In genomic region chr10:104323085-104323484, GRCh38 we compare ENCODE assay signal across 13 cellular contexts. TPM values are rescaled to one million over a fixed set of nuclear protein-coding genes. Genes with fewer than 3 reads are reported as not detected.
A peak's percentile ranks its signal among the peaks of the same experiment; 100 is the strongest.
DNase-seq lines count a peak whose midpoint lies in the region; ATAC-seq and TF ChIP-seq lines count a peak whose summit lies in the region.
"Had no signal": no experiment of that assay in that cellular context is flagged by ENCODE, and none has a peak within 500 bp of the region (broad histone marks: within the 10 kb centered on the region; RNA-seq: fewer than 3 reads in every experiment).

No MANE protein-coding gene starts in this region.

- H3K36me3 ChIP-seq in left lung (no peaks in the 10 kb centered on the region), thyroid gland (no peaks in the 10 kb centered on the region)

- peak overlapping the region; percentile 65 for H3K4me3 Mint-ChIP-seq in activated naive CD4-positive, alpha-beta T cell treated with anti-CD3 and anti-CD28 coated beads, Interleukin-2, amount 10 ng/mL, durations not matched to agents 7 days and 5 days
- peak overlapping the region; percentile 58 for H3K4me3 Mint-ChIP-seq in activated naive CD8-positive, alpha-beta T cell treated with anti-CD3 and anti-CD28 coated beads for 36 hours

- ATAC-seq in left lung, result no peak
- ATAC-seq in HG02852 (IDR thresholded peaks at IDR 0.05; ENCODE audit: unreplicated experiment), result no peak

- H3K4me1 Mint-ChIP-seq in activated naive CD4-positive, alpha-beta T cell treated with anti-CD3 and anti-CD28 coated beads, Interleukin-2, amount 10 ng/mL, durations not matched to agents 7 days and 5 days, result peaks cover 95% of the 10 kb centered on the region
- peaks cover 85% of the 10 kb centered on the region for H3K4me1 Mint-ChIP-seq in activated naive CD8-positive, alpha-beta T cell treated with anti-CD3 and anti-CD28 coated beads for 36 hours

- 89 to 97% methylated on average over 1 of the region's 1 CpG for WGBS in thyroid gland, 2 donors

- no peaks in the 10 kb centered on the region for H3K9me3 Mint-ChIP-seq in activated naive CD4-positive, alpha-beta T cell treated with anti-CD3 and anti-CD28 coated beads, Interleukin-2, amount 10 ng/mL, durations not matched to agents 7 days and 5 days
- no peaks in the 10 kb centered on the region for H3K9me3 Mint-ChIP-seq in activated naive CD8-positive, alpha-beta T cell treated with anti-CD3 and anti-CD28 coated beads for 36 hours

- no peak for DNase-seq in activated naive CD4-positive, alpha-beta T cell treated with anti-CD3 and anti-CD28 coated beads, Interleukin-2, amount 10 ng/mL, durations not matched to agents 7 days and 5 days
- no peak for DNase-seq in activated naive CD4-positive, alpha-beta T cell (lab: John Stamatoyannopoulos, UW)
- DNase-seq in activated naive CD8-positive, alpha-beta T cell treated with anti-CD3 and anti-CD28 coated beads for 36 hours, result no peak
- DNase-seq in left lung, result no peak
- DNase-seq in thyroid gland, result no peak
- no peak for DNase-seq in UCSD-AML1 (lab: John Stamatoyannopoulos, UW; ENCODE audit: unreplicated experiment)
- DNase-seq in A172 (ENCODE audit: low spot score), result no peak
- DNase-seq: GM23248; NCI-H510A; stimulated activated CD4-positive, alpha-beta T cell treated with anti-CD3 and anti-CD28 coated beads, Interleukin-2, amount 100 ng/mL, for 48 hours; testis had no signal

- no peak for TF ChIP-seq CTCF in left lung (IDR thresholded peaks at IDR 0.05)
- no peak for TF ChIP-seq CTCF in thyroid gland (IDR thresholded peaks at IDR 0.05)

- H3K4me1 ChIP-seq in left lung (peaks cover 79 to 100% of the 10 kb centered on the region in 2 donors), thyroid gland (peaks cover 95 to 98% of the 10 kb centered on the region in 2 donors)

- H3K4me3 ChIP-seq in left lung (no peak overlapping the region), thyroid gland (replicated peaks in 1 of 3) (no peak overlapping the region)
- H3K4me3 ChIP-seq: GM23248, testis had no signal

- H3K27ac ChIP-seq in left lung (peak overlapping the region; percentile 41 to 100), thyroid gland (peak overlapping the region in 2 of 3 donors; percentile 6 to 37)
- H3K27ac ChIP-seq: GM23248, testis had no signal

- peak overlapping the region; percentile 90 for H3K27ac Mint-ChIP-seq in activated naive CD4-positive, alpha-beta T cell treated with anti-CD3 and anti-CD28 coated beads, Interleukin-2, amount 10 ng/mL, durations not matched to agents 7 days and 5 days
- peak overlapping the region; percentile 86 for H3K27ac Mint-ChIP-seq in activated naive CD8-positive, alpha-beta T cell treated with anti-CD3 and anti-CD28 coated beads for 36 hours

- CTCF ChIA-PET in activated naive CD4-positive, alpha-beta T cell treated with anti-CD3 and anti-CD28 coated beads, Interleukin-2, amount 10 ng/mL, durations not matched to agents 7 days and 5 days (lab: Charles Lee), result interaction anchor here (1.6 to 5.2 kb wide), 3 partner anchors 17 to 49 kb away, joined by 3 to 40 read pairs (median 16); no protein-coding TSS in a partner anchor

- H3K27me3 ChIP-seq in left lung, result no peaks in the 10 kb centered on the region
- H3K27me3 ChIP-seq in thyroid gland, result no peaks in the 10 kb centered on the region
- H3K27me3 ChIP-seq: testis had no signal

- TF ChIP-seq POLR2A in thyroid gland (IDR thresholded peaks at IDR 0.05), result no peak

- H3K36me3 Mint-ChIP-seq in activated naive CD4-positive, alpha-beta T cell treated with anti-CD3 and anti-CD28 coated beads, Interleukin-2, amount 10 ng/mL, durations not matched to agents 7 days and 5 days, result peaks cover 60% of the 10 kb centered on the region
- H3K36me3 Mint-ChIP-seq in activated naive CD8-positive, alpha-beta T cell treated with anti-CD3 and anti-CD28 coated beads for 36 hours, result peaks cover 29% of the 10 kb centered on the region

- intact Hi-C loops in left lung (cut with DNase I), result no loop called here
- intact Hi-C loops in thyroid gland (cut with DNase I), result no loop called here

- H3K27me3 Mint-ChIP-seq in activated naive CD4-positive, alpha-beta T cell treated with anti-CD3 and anti-CD28 coated beads, Interleukin-2, amount 10 ng/mL, durations not matched to agents 7 days and 5 days, result no peaks in the 10 kb centered on the region
- H3K27me3 Mint-ChIP-seq in activated naive CD8-positive, alpha-beta T cell treated with anti-CD3 and anti-CD28 coated beads for 36 hours, result no peaks in the 10 kb centered on the region

- H3K9me3 ChIP-seq in left lung (no peaks in the 10 kb centered on the region), thyroid gland (no peaks in the 10 kb centered on the region)
- H3K9me3 ChIP-seq: testis had no signal

RNA-seq across cellular contexts. Expression of gene ITPRIP, which starts 15.2 kb away (rescaled TPM):
- total RNA-seq in activated naive CD8-positive, alpha-beta T cell treated with anti-CD3 and anti-CD28 coated beads for 36 hours, result 10 to 100 TPM; 18.8 to 19.4 TPM
- total RNA-seq in left lung, result 10 to 100 TPM; 27.7 to 29.2 TPM
- 10 to 100 TPM; 28.0 to 44.2 (median 29.4) TPM for total RNA-seq in thyroid gland
- 4.8 and 6.2 TPM in 2 replicates for total RNA-seq in A172 (2014; rRNA removed; shearing (Covaris generic))

RNA-seq across cellular contexts. Expression of gene CFAP58, which starts 30.5 kb away (rescaled TPM):
- total RNA-seq in activated naive CD8-positive, alpha-beta T cell treated with anti-CD3 and anti-CD28 coated beads for 36 hours, result under 1 TPM; 0.34 to 0.41 TPM
- under 1 TPM; 0.29 to 0.79 TPM for total RNA-seq in left lung
- 1 to 10 TPM; 1.0 to 1.6 (median 1.2) TPM for total RNA-seq in thyroid gland
- total RNA-seq in A172 (2014; rRNA removed; shearing (Covaris generic)), result 0.74 and 0.83 TPM in 2 replicates

RNA-seq across cellular contexts. Expression of gene GSTO2, which starts 54.1 kb away (rescaled TPM):
- 1 to 10 TPM; 1.5 to 2.5 TPM for total RNA-seq in activated naive CD8-positive, alpha-beta T cell treated with anti-CD3 and anti-CD28 coated beads for 36 hours
- total RNA-seq in left lung (10 to 100 TPM in 1 of 2 donors, 1 to 10 TPM in 1; 9.5 to 13.4 TPM), thyroid gland (10 to 100 TPM in 3 of 4 donors, 1 to 10 TPM in 1; 7.5 to 16.3 (median 12.8) TPM)
- 0.38 and 5.2 TPM in 2 replicates for total RNA-seq in A172 (2014; rRNA removed; shearing (Covaris generic))
- total RNA-seq: myocyte had no signal
